In the genomic region with DNA sequence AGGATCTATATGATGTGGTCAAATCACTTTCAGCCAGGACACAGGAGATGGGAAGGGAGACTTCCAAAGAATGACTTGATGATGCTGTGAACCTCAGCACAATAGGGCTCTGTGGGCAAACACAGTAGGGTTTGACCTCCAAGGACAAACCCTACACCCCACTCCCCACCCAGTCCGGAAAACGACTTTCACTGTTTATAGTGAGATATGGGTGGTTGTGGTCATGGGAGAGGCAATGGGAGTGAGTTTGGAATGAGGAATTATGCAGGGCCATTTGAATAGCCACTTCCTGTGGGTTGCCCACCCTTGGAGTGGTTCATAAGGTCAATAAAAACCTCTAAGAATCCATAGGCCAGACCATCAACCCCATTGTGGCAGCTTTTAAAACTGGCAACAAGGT, we compare ENCODE assay signal across 19 cellular contexts. TPM values are rescaled to one million over a fixed set of nuclear protein-coding genes. Genes with fewer than 3 reads are reported as not detected.
DNase-seq lines count a peak whose midpoint lies in the region; ATAC-seq lines count a peak whose summit lies in the region.
"Had no signal": no experiment of that assay in that cellular context is flagged by ENCODE, and none has a peak within 500 bp of the region (broad histone marks: within the 10 kb centered on the region; RNA-seq: fewer than 3 reads in every experiment).

No MANE protein-coding gene starts in this region.

- H3K36me3 Mint-ChIP-seq in activated CD8-positive, alpha-beta memory T cell treated with anti-CD3 and anti-CD28 coated beads, Interleukin-2, amount 10 ng/mL, durations not matched to agents 7 days and 5 days = peaks cover 8% of the 10 kb centered on the region
- no peaks in the 10 kb centered on the region for H3K36me3 Mint-ChIP-seq in central memory CD8-positive, alpha-beta T cell (ENCODE audit: insufficient read depth)
- H3K36me3 Mint-ChIP-seq in stimulated activated effector memory CD8-positive, alpha-beta T cell treated with anti-CD3 and anti-CD28 coated beads, Interleukin-12 subunit alpha, Interleukin-12 subunit beta, amount 100 ng/mL, for 72 hours = peaks cover 27% of the 10 kb centered on the region

- H3K4me3 Mint-ChIP-seq in activated CD8-positive, alpha-beta memory T cell treated with anti-CD3 and anti-CD28 coated beads, Interleukin-2, amount 10 ng/mL, durations not matched to agents 7 days and 5 days = no peak overlapping the region
- no peak overlapping the region for H3K4me3 Mint-ChIP-seq in central memory CD8-positive, alpha-beta T cell
- H3K4me3 Mint-ChIP-seq in stimulated activated effector memory CD8-positive, alpha-beta T cell treated with anti-CD3 and anti-CD28 coated beads, Interleukin-12 subunit alpha, Interleukin-12 subunit beta, amount 100 ng/mL, for 72 hours = peak overlapping the region; percentile 82

- peaks cover 3% of the 10 kb centered on the region for H3K27me3 Mint-ChIP-seq in activated CD8-positive, alpha-beta memory T cell treated with anti-CD3 and anti-CD28 coated beads, Interleukin-2, amount 10 ng/mL, durations not matched to agents 7 days and 5 days
- H3K27me3 Mint-ChIP-seq in central memory CD8-positive, alpha-beta T cell = no peaks in the 10 kb centered on the region

- DNase-seq in activated CD8-positive, alpha-beta memory T cell treated with anti-CD3 and anti-CD28 coated beads, Interleukin-2, amount 10 ng/mL, durations not matched to agents 7 days and 5 days = peak; percentile 39
- no peak for DNase-seq in activated CD8-positive, alpha-beta memory T cell treated with anti-CD3 and anti-CD28 coated beads, Interleukin-2, amount 50 U/mL, for 4 hours
- DNase-seq in SW480 (ENCODE audit: low spot score) (peak; percentile 59), NCI-H748 treated with DMSO at 0.1 percent for 48 hours (lab: John Stamatoyannopoulos, UW) (no peak), HuH-7.5 (ENCODE audit: low spot score) (no peak)
- no peak for DNase-seq in central memory CD8-positive, alpha-beta T cell (ENCODE audit: low spot score in 2 of 2)
- no peak for DNase-seq in stimulated activated effector memory CD8-positive, alpha-beta T cell treated with anti-CD3 and anti-CD28 coated beads, Interleukin-12 subunit alpha, Interleukin-12 subunit beta, amount 100 ng/mL, for 72 hours (ENCODE audit: low spot score in 2 of 2)
- DNase-seq: adrenal gland, HCEC 1CT, KBM-7, midbrain, NCI-H2029, NCI-H446 treated with DMSO at 0.1 percent for 48 hours, psoas muscle had no signal

- CTCF ChIA-PET in activated CD8-positive, alpha-beta memory T cell treated with anti-CD3 and anti-CD28 coated beads, Interleukin-2, amount 10 ng/mL, durations not matched to agents 7 days and 5 days (lab: Charles Lee) = interaction anchor here (0.7 to 2.5 kb wide), 4 partner anchors 18 to 70 kb away, joined by 3 to 7 read pairs (median 6); no protein-coding TSS in a partner anchor

- no peak for ATAC-seq in activated CD8-positive, alpha-beta memory T cell treated with anti-CD3 and anti-CD28 coated beads, Interleukin-2, amount 10 ng/mL, durations not matched to agents 7 days and 5 days
- ATAC-seq in central memory CD8-positive, alpha-beta T cell (replicated peaks; ENCODE audit: extremely low read depth, poor library complexity, severe bottlenecking) = no peak
- ATAC-seq in stimulated activated effector memory CD8-positive, alpha-beta T cell treated with anti-CD3 and anti-CD28 coated beads, Interleukin-12 subunit alpha, Interleukin-12 subunit beta, amount 100 ng/mL, for 72 hours = no peak
- ATAC-seq in HG03521 (IDR thresholded peaks at IDR 0.05; ENCODE audit: unreplicated experiment) = no peak
- ATAC-seq: left lobe of liver, psoas muscle had no signal

- no peaks in the 10 kb centered on the region for H3K9me3 Mint-ChIP-seq in activated CD8-positive, alpha-beta memory T cell treated with anti-CD3 and anti-CD28 coated beads, Interleukin-2, amount 10 ng/mL, durations not matched to agents 7 days and 5 days (ENCODE audit: low read depth)
- no peaks in the 10 kb centered on the region for H3K9me3 Mint-ChIP-seq in central memory CD8-positive, alpha-beta T cell
- no peaks in the 10 kb centered on the region for H3K9me3 Mint-ChIP-seq in stimulated activated effector memory CD8-positive, alpha-beta T cell treated with anti-CD3 and anti-CD28 coated beads, Interleukin-12 subunit alpha, Interleukin-12 subunit beta, amount 100 ng/mL, for 72 hours
- H3K9me3 Mint-ChIP-seq: activated CD4-positive, alpha-beta T cell treated with anti-CD3 and anti-CD28 coated beads, Interleukin-2, amount 10 ng/mL, durations not matched to agents 24 days and 14 days had no signal

- H3K4me1 Mint-ChIP-seq in activated CD8-positive, alpha-beta memory T cell treated with anti-CD3 and anti-CD28 coated beads, Interleukin-2, amount 10 ng/mL, durations not matched to agents 7 days and 5 days = peaks cover 48% of the 10 kb centered on the region
- peaks cover 39% of the 10 kb centered on the region for H3K4me1 Mint-ChIP-seq in central memory CD8-positive, alpha-beta T cell
- H3K4me1 Mint-ChIP-seq in stimulated activated effector memory CD8-positive, alpha-beta T cell treated with anti-CD3 and anti-CD28 coated beads, Interleukin-12 subunit alpha, Interleukin-12 subunit beta, amount 100 ng/mL, for 72 hours = peaks cover 68% of the 10 kb centered on the region

- peak overlapping the region; percentile 99 for H3K27ac Mint-ChIP-seq in activated CD8-positive, alpha-beta memory T cell treated with anti-CD3 and anti-CD28 coated beads, Interleukin-2, amount 10 ng/mL, durations not matched to agents 7 days and 5 days
- H3K27ac Mint-ChIP-seq in central memory CD8-positive, alpha-beta T cell (ENCODE audit: low read depth) = peak overlapping the region; percentile 92
- peak overlapping the region; percentile 99 for H3K27ac Mint-ChIP-seq in stimulated activated effector memory CD8-positive, alpha-beta T cell treated with anti-CD3 and anti-CD28 coated beads, Interleukin-12 subunit alpha, Interleukin-12 subunit beta, amount 100 ng/mL, for 72 hours

RNA-seq across cellular contexts. Expression of gene PRNP, which starts 3.0 kb away (rescaled TPM):
- 10 to 100 TPM; 37.4 to 50.4 TPM for total RNA-seq in activated CD8-positive, alpha-beta memory T cell treated with anti-CD3 and anti-CD28 coated beads, Interleukin-2, amount 10 ng/mL, durations not matched to agents 7 days and 5 days

RNA-seq across cellular contexts. Expression of gene PRND, which starts 38.4 kb away (rescaled TPM):
- not detected for total RNA-seq in activated CD8-positive, alpha-beta memory T cell treated with anti-CD3 and anti-CD28 coated beads, Interleukin-2, amount 10 ng/mL, durations not matched to agents 7 days and 5 days
- total RNA-seq: activated CD4-positive, alpha-beta T cell treated with anti-CD3 and anti-CD28 coated beads, Interleukin-2, amount 10 ng/mL, durations not matched to agents 24 days and 14 days; adrenal gland; left lobe of liver; Peyer's patch; psoas muscle; smooth muscle cell had no signal

Comparison
In these comparisons a context has a peak if more than half of its experiments do, and no peak if none do; other contexts are left out.
1. DNase-seq: peak in activated CD8-positive, alpha-beta memory T cell treated with anti-CD3 and anti-CD28 coated beads, Interleukin-2, amount 10 ng/mL, durations not matched to agents 7 days and 5 days (single experiment) and SW480 (single experiment); none in activated CD8-positive, alpha-beta memory T cell treated with anti-CD3 and anti-CD28 coated beads, Interleukin-2, amount 50 U/mL, for 4 hours (single experiment), central memory CD8-positive, alpha-beta T cell (0 of 2), stimulated activated effector memory CD8-positive, alpha-beta T cell treated with anti-CD3 and anti-CD28 coated beads, Interleukin-12 subunit alpha, Interleukin-12 subunit beta, amount 100 ng/mL, for 72 hours (0 of 2), NCI-H748 treated with DMSO at 0.1 percent for 48 hours (single experiment) and HuH-7.5 (single experiment).
2. Peak in every context shown above with its lines, with median percentiles within 50 percentile points of each other: H3K27ac Mint-ChIP-seq.